In genomic region chr3:197520311-197521276, GRCh38 we compare ENCODE assay signal across 1 cellular context.
TF ChIP-seq lines count a peak whose summit lies in the region.

No MANE protein-coding gene starts in this region.

TF ChIP-seq in WTC11, 78 proteins besides CTCF, POLR2A, EP300 and RAD21 (continued from another document):
- no peak for TF ChIP-seq ZNF281 (CRISPR knock-in tag; IDR thresholded peaks at IDR 0.05)
- TF ChIP-seq CDX4 (CRISPR knock-in tag; IDR thresholded peaks at IDR 0.05; ENCODE audit: borderline replicate concordance) = no peak
